ENCODE assay signal across 1 cellular context in the genomic region with DNA sequence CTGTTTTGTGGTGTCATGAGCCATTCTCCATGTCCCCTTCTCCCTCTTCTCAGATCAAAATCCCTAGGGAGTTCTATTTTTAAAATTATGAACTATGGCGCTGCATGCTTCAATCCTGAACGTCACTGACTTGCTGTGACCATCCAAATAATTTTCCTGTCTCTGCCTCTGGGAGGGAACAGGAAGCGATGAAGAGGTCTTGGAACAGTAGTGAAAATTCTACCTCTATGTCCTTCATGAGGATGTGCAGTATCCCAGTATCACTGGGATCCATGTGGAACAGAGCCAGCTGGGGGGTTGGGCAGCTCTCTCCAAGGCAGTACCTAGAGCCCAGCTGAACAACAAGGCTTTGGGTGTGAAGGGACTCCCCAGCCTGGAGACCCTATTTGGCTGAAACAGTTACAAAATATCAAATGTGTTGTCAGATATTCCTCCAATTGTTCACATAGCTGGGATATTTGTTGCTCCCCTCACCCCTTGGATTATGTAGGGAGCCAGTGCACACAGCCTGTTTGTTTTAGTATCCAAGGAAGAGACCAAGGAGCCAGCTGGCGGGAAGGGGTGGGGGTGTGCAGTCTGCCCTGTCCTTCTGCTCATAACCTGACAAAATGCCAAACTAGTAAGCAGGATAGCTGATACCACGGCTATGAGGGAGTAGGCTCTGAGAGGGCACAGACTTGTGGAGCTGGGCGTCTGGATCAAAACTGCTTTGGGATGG.
TF ChIP-seq lines count a peak whose summit lies in the region.

No MANE protein-coding gene starts in this region.

TF ChIP-seq in endothelial cell of umbilical vein, 7 proteins besides CTCF, POLR2A, EP300 and RAD21:
- TF ChIP-seq MYC (IDR thresholded peaks at IDR 0.05; ENCODE audit: low read depth, low read length) (no peak), POLR2AphosphoS5 (IDR thresholded peaks at IDR 0.05; ENCODE audit: insufficient read depth, low read depth, low read length) (no peak), MAX (IDR thresholded peaks at IDR 0.05; ENCODE audit: insufficient read depth, insufficient read length) (no peak), JUN (IDR thresholded peaks at IDR 0.05; ENCODE audit: borderline replicate concordance, insufficient read depth, insufficient read length, low read depth) (no peak), GATA2 (IDR thresholded peaks at IDR 0.05; ENCODE audit: insufficient read depth, insufficient read length, low read depth, low read length) (no peak), EZH2 (IDR thresholded peaks at IDR 0.05; ENCODE audit: borderline replicate concordance, low read depth, low read length, severe bottlenecking) (no peak), FOS (IDR thresholded peaks at IDR 0.05; ENCODE audit: borderline replicate concordance, insufficient read depth, low read length) (no peak)
TF ChIP-seq in endothelial cell of umbilical vein: peak in this region for 0.
